Comparison of ENCODE assay signal across 11 cellular contexts in the genomic region with DNA sequence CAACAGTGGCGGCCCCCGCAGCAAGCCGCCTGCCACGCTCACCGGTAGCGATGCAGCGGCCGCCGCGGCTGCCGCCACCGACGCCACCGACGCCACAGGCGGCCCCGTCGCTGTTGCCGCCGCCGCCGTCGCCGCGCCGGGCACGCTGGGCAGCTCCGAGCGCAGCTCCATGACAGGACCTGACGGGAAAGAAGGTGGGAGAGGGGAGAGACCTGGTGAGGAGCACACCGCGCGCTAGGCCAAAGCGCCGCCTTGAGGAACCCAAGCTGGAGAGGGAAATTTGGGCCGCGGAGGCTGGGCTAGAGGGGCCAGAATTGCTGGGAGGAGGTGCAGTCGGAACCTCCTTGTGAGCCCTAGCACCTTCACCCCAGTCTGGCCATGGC. TPM values are rescaled to one million over a fixed set of nuclear protein-coding genes. Genes with fewer than 3 reads are reported as not detected.
DNase-seq lines count a peak whose midpoint lies in the region; ATAC-seq and TF ChIP-seq lines count a peak whose summit lies in the region.
"Had no signal": no experiment of that assay in that cellular context is flagged by ENCODE, and none has a peak within 500 bp of the region (broad histone marks: within the 10 kb centered on the region; RNA-seq: fewer than 3 reads in every experiment).

No MANE protein-coding gene starts in this region.

- H3K9me3 Mint-ChIP-seq in stimulated activated naive CD8-positive, alpha-beta T cell treated with anti-CD3 and anti-CD28 coated beads, Interleukin-15, Interleukin-2, amounts not matched to agents 100 ng/mL and 50 ng/mL, for 24 hours = no peaks in the 10 kb centered on the region
- no peaks in the 10 kb centered on the region for H3K9me3 Mint-ChIP-seq in activated CD8-positive, alpha-beta T cell treated with anti-CD3 and anti-CD28 coated beads for 36 hours
- no peaks in the 10 kb centered on the region for H3K9me3 Mint-ChIP-seq in activated CD4-positive, alpha-beta memory T cell treated with anti-CD3 and anti-CD28 coated beads for 36 hours

- intact Hi-C loops in activated CD8-positive, alpha-beta T cell treated with anti-CD3 and anti-CD28 coated beads for 36 hours (cut with micrococcal nuclease) = no loop called here
- intact Hi-C loops in colonic mucosa (cut with DNase I) = no loop called here
- intact Hi-C loops in activated CD4-positive, alpha-beta memory T cell treated with anti-CD3 and anti-CD28 coated beads for 36 hours (cut with micrococcal nuclease) = loop anchor here (10.0 kb wide), 2 partner anchors 283 to 543 kb away; a partner anchor contains a TSS

- no peak overlapping the region for H2BK12ac ChIP-seq in mesenchymal stem cell (ENCODE audit: low read length in 2 of 2)

- TF ChIP-seq CTCF in activated CD8-positive, alpha-beta T cell treated with anti-CD3 and anti-CD28 coated beads for 36 hours (IDR thresholded peaks at IDR 0.05) = no peak
- TF ChIP-seq CTCF in colonic mucosa (IDR thresholded peaks at IDR 0.05) = no peak

- H3K14ac ChIP-seq in mesenchymal stem cell (ENCODE audit: low read length in 2 of 2) = no peak overlapping the region

- H3K36me3 ChIP-seq in mesenchymal stem cell (ENCODE audit: control insufficient read depth in 1 of 2, insufficient read depth in 2 of 2, low read depth in 1 of 2, low read length in 2 of 2) (peaks cover 0 to 4% of the 10 kb centered on the region in 2 experiments), colonic mucosa (no peaks in the 10 kb centered on the region)

- H3K4ac ChIP-seq in mesenchymal stem cell (ENCODE audit: low read depth in 1 of 2, low read length in 2 of 2) = no peak overlapping the region

- H4K91ac ChIP-seq in mesenchymal stem cell (ENCODE audit: low read length) = no peak overlapping the region

- no peak for ATAC-seq in stimulated activated naive CD8-positive, alpha-beta T cell treated with anti-CD3 and anti-CD28 coated beads, Interleukin-15, Interleukin-2, amounts not matched to agents 100 U/mL and 50 U/mL, for 24 hours
- ATAC-seq in activated CD8-positive, alpha-beta T cell treated with anti-CD3 and anti-CD28 coated beads for 36 hours = no peak
- ATAC-seq in GM18511 (IDR thresholded peaks at IDR 0.05; ENCODE audit: unreplicated experiment) = no peak

- H3K27me3 ChIP-seq in mesenchymal stem cell (ENCODE audit: control insufficient read depth in 1 of 2, insufficient read depth in 1 of 2, low read length in 2 of 2) (peaks cover 94 to 97% of the 10 kb centered on the region in 2 experiments), colonic mucosa (peaks cover 96% of the 10 kb centered on the region)

- POLR2A ChIA-PET in activated CD8-positive, alpha-beta T cell treated with anti-CD3 and anti-CD28 coated beads for 36 hours (lab: Charles Lee) = no interaction called here
- POLR2A ChIA-PET in activated CD4-positive, alpha-beta memory T cell treated with anti-CD3 and anti-CD28 coated beads for 36 hours (lab: Charles Lee) = no interaction called here

- H2AK5ac ChIP-seq in mesenchymal stem cell (ENCODE audit: low read length, severe bottlenecking) = no peak overlapping the region

- no peak overlapping the region for H3K18ac ChIP-seq in mesenchymal stem cell (ENCODE audit: low read depth in 1 of 2, low read length in 2 of 2)

- no peak overlapping the region for H2BK15ac ChIP-seq in mesenchymal stem cell (ENCODE audit: low read depth, poor library complexity, severe bottlenecking)

- WGBS in mesenchymal stem cell = 3% methylated on average over 38 of the region's 38 CpGs

- H3K36me3 Mint-ChIP-seq in stimulated activated naive CD8-positive, alpha-beta T cell treated with anti-CD3 and anti-CD28 coated beads, Interleukin-15, Interleukin-2, amounts not matched to agents 100 ng/mL and 50 ng/mL, for 24 hours (ENCODE audit: low read depth) = no peaks in the 10 kb centered on the region
- H3K36me3 Mint-ChIP-seq in activated CD8-positive, alpha-beta T cell treated with anti-CD3 and anti-CD28 coated beads for 36 hours (ENCODE audit: low read depth) = peaks cover 3% of the 10 kb centered on the region
- H3K36me3 Mint-ChIP-seq in activated CD4-positive, alpha-beta memory T cell treated with anti-CD3 and anti-CD28 coated beads for 36 hours = peaks cover 2% of the 10 kb centered on the region

- no peak overlapping the region for H2AFZ ChIP-seq in mesenchymal stem cell (ENCODE audit: low read depth, low read length)

- H3K4me3 ChIP-seq in mesenchymal stem cell (ENCODE audit: insufficient read depth in 1 of 2, low read depth in 1 of 2, low read length in 2 of 2) = no peak overlapping the region
- H3K4me3 ChIP-seq in colonic mucosa = no peak overlapping the region

- H2BK5ac ChIP-seq in mesenchymal stem cell (ENCODE audit: low read depth, low read length, poor library complexity, severe bottlenecking) = no peak overlapping the region

- H3K9ac ChIP-seq in mesenchymal stem cell (ENCODE audit: low read length) (no peak overlapping the region), colonic mucosa (ENCODE audit: low read depth in 2 of 2, low read length in 2 of 2) (no peak overlapping the region)

- no peaks in the 10 kb centered on the region for H3K79me1 ChIP-seq in mesenchymal stem cell (replicated peaks; ENCODE audit: low read length, poor library complexity, severe bottlenecking)

- H3K27ac Mint-ChIP-seq in stimulated activated naive CD8-positive, alpha-beta T cell treated with anti-CD3 and anti-CD28 coated beads, Interleukin-15, Interleukin-2, amounts not matched to agents 100 ng/mL and 50 ng/mL, for 24 hours = no peak overlapping the region
- H3K27ac Mint-ChIP-seq in activated CD8-positive, alpha-beta T cell treated with anti-CD3 and anti-CD28 coated beads for 36 hours = peak overlapping the region; percentile 13
- no peak overlapping the region for H3K27ac Mint-ChIP-seq in activated CD4-positive, alpha-beta memory T cell treated with anti-CD3 and anti-CD28 coated beads for 36 hours

- H3K4me1 Mint-ChIP-seq in stimulated activated naive CD8-positive, alpha-beta T cell treated with anti-CD3 and anti-CD28 coated beads, Interleukin-15, Interleukin-2, amounts not matched to agents 100 ng/mL and 50 ng/mL, for 24 hours (ENCODE audit: low read depth) = peaks cover 68% of the 10 kb centered on the region
- peaks cover 56% of the 10 kb centered on the region for H3K4me1 Mint-ChIP-seq in activated CD8-positive, alpha-beta T cell treated with anti-CD3 and anti-CD28 coated beads for 36 hours (ENCODE audit: low read depth)
- H3K4me1 Mint-ChIP-seq in activated CD4-positive, alpha-beta memory T cell treated with anti-CD3 and anti-CD28 coated beads for 36 hours (ENCODE audit: low read depth) = peaks cover 61% of the 10 kb centered on the region

- peak overlapping the region in 1 of 2 experiments; percentile 80 for H3K23ac ChIP-seq in mesenchymal stem cell (ENCODE audit: low read length in 2 of 2)

- no peak overlapping the region for H3K27ac ChIP-seq in mesenchymal stem cell (ENCODE audit: low read length, poor library complexity, severe bottlenecking)
- no peak overlapping the region for H3K27ac ChIP-seq in colonic mucosa

- H3K4me1 ChIP-seq in mesenchymal stem cell (ENCODE audit: control insufficient read depth, insufficient read depth, low read depth, low read length) (peaks cover 53% of the 10 kb centered on the region), colonic mucosa (peaks cover 8% of the 10 kb centered on the region)

- CTCF ChIA-PET in activated CD8-positive, alpha-beta T cell treated with anti-CD3 and anti-CD28 coated beads for 36 hours (lab: Charles Lee) = interaction anchor here (1.2 kb wide), 1 partner anchor 184 kb away, joined by 4 read pairs; no protein-coding TSS in a partner anchor
- CTCF ChIA-PET in activated CD4-positive, alpha-beta memory T cell treated with anti-CD3 and anti-CD28 coated beads for 36 hours (lab: Charles Lee) = no interaction called here

- peak overlapping the region; percentile 56 for H4K8ac ChIP-seq in mesenchymal stem cell (ENCODE audit: low read length)

- H3K4me2 ChIP-seq in mesenchymal stem cell (ENCODE audit: low read length, poor library complexity, severe bottlenecking) = no peak overlapping the region

- H3K4me3 Mint-ChIP-seq in stimulated activated naive CD8-positive, alpha-beta T cell treated with anti-CD3 and anti-CD28 coated beads, Interleukin-15, Interleukin-2, amounts not matched to agents 100 ng/mL and 50 ng/mL, for 24 hours = peak overlapping the region; percentile 11
- peak overlapping the region; percentile 24 for H3K4me3 Mint-ChIP-seq in activated CD8-positive, alpha-beta T cell treated with anti-CD3 and anti-CD28 coated beads for 36 hours
- H3K4me3 Mint-ChIP-seq in activated CD4-positive, alpha-beta memory T cell treated with anti-CD3 and anti-CD28 coated beads for 36 hours = no peak overlapping the region

- DNase-seq in stimulated activated naive CD8-positive, alpha-beta T cell treated with anti-CD3 and anti-CD28 coated beads, Interleukin-15, Interleukin-2, amounts not matched to agents 100 U/mL and 50 U/mL, for 24 hours = no peak
- DNase-seq in activated CD8-positive, alpha-beta T cell treated with anti-CD3 and anti-CD28 coated beads for 36 hours = no peak
- DNase-seq in mesenchymal stem cell = no peak
- no peak for DNase-seq in colonic mucosa
- no peak for DNase-seq in mucosa of gallbladder (ENCODE audit: low spot score)
- no peak for DNase-seq in activated CD4-positive, alpha-beta memory T cell treated with anti-CD3 and anti-CD28 coated beads for 36 hours
- DNase-seq: NCI-H1092 treated with DMSO at 0.1 percent for 48 hours, NCI-H446 had no signal

- peaks cover 82% of the 10 kb centered on the region for H3K27me3 Mint-ChIP-seq in stimulated activated naive CD8-positive, alpha-beta T cell treated with anti-CD3 and anti-CD28 coated beads, Interleukin-15, Interleukin-2, amounts not matched to agents 100 ng/mL and 50 ng/mL, for 24 hours
- H3K27me3 Mint-ChIP-seq in activated CD8-positive, alpha-beta T cell treated with anti-CD3 and anti-CD28 coated beads for 36 hours = peaks cover 82% of the 10 kb centered on the region
- peaks cover 82% of the 10 kb centered on the region for H3K27me3 Mint-ChIP-seq in activated CD4-positive, alpha-beta memory T cell treated with anti-CD3 and anti-CD28 coated beads for 36 hours

- H3K9me3 ChIP-seq in mesenchymal stem cell (ENCODE audit: control insufficient read depth, low read length) (no peaks in the 10 kb centered on the region), colonic mucosa (no peaks in the 10 kb centered on the region)

- no peak overlapping the region for H2BK120ac ChIP-seq in mesenchymal stem cell (ENCODE audit: low read depth, low read length)

RNA-seq across cellular contexts. Expression of a gene that starts 1.9 kb away (rescaled TPM):
- total RNA-seq in activated CD8-positive, alpha-beta T cell treated with anti-CD3 and anti-CD28 coated beads for 36 hours = not detected
- polyA plus RNA-seq in mesenchymal stem cell (2013, experiment 1 of 2) = not detected
- polyA plus RNA-seq in mesenchymal stem cell (2013, experiment 2 of 2) = not detected
- not detected for total RNA-seq in colonic mucosa
- not detected for total RNA-seq in mucosa of gallbladder
- total RNA-seq in activated CD4-positive, alpha-beta memory T cell treated with anti-CD3 and anti-CD28 coated beads for 36 hours = not detected
- total RNA-seq: T-helper 2 cell treated with Interferon-gamma antibody and Interleukin-4, amounts not matched to agents 100 ng/mL and 5 ng/mL, for 36 hours had no signal
